In the genomic region with DNA sequence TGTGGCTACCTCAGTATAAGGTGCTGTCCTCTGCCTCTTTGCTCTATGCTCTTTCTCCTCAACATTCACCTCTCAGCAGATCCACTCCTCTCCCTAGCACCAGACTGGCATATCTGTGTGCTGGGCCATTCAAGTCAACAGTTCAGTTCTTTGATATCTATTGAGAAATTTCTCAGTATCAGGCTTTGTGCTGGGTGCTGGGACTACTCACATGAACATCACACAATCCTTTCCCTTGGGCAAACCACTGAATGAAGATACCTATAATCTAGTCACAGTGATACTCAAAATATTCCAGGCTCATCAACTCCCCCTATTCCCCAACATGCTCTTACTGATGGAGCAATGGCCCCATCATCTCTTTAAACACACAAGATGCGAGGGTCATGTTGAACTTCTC, we compare ENCODE assay signal across 1 cellular context.
TF ChIP-seq lines count a peak whose summit lies in the region.

No MANE protein-coding gene starts in this region.

TF ChIP-seq in K562, 482 proteins besides CTCF, POLR2A, EP300 and RAD21 (continued from another document):
- TF ChIP-seq SAFB (IDR thresholded peaks at IDR 0.05; ENCODE audit: borderline replicate concordance, low read depth, low read length) (no peak), ESRRA (IDR thresholded peaks at IDR 0.05; ENCODE audit: borderline replicate concordance, low read depth) (no peak)
- TF ChIP-seq, protein P1, sequence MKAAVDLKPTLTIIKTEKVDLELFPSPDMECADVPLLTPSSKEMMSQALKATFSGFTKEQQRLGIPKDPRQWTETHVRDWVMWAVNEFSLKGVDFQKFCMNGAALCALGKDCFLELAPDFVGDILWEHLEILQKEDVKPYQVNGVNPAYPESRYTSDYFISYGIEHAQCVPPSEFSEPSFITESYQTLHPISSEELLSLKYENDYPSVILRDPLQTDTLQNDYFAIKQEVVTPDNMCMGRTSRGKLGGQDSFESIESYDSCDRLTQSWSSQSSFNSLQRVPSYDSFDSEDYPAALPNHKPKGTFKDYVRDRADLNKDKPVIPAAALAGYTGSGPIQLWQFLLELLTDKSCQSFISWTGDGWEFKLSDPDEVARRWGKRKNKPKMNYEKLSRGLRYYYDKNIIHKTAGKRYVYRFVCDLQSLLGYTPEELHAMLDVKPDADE (conservative IDR thresholded peaks at IDR 0.05; ENCODE audit: control insufficient read depth, low read depth, low read length): no peak
